Comparison of ENCODE assay signal across 17 cellular contexts in genomic region chr11:120120805-120121335, GRCh38. TPM values are rescaled to one million over a fixed set of nuclear protein-coding genes. Genes with fewer than 3 reads are reported as not detected.
A peak's percentile ranks its signal among the peaks of the same experiment; 100 is the strongest.
DNase-seq lines count a peak whose midpoint lies in the region; ATAC-seq and TF ChIP-seq lines count a peak whose summit lies in the region.
"Had no signal": no experiment of that assay in that cellular context is flagged by ENCODE, and none has a peak within 500 bp of the region (broad histone marks: within the 10 kb centered on the region; RNA-seq: fewer than 3 reads in every experiment).

No MANE protein-coding gene starts in this region.

- TF ChIP-seq CTCF in RWPE2 (IDR thresholded peaks at IDR 0.05; ENCODE audit: poor library complexity, severe bottlenecking), result no peak
- no peak for TF ChIP-seq CTCF in lower lobe of right lung (IDR thresholded peaks at IDR 0.05)
- no peak for TF ChIP-seq CTCF in suprapubic skin (IDR thresholded peaks at IDR 0.05)
- TF ChIP-seq CTCF in CD8-positive, alpha-beta T cell (IDR thresholded peaks at IDR 0.05), result no peak

- no peak overlapping the region for H3K4me3 Mint-ChIP-seq in CD8-positive, alpha-beta T cell
- H3K4me3 Mint-ChIP-seq: H9 had no signal

- H3K36me3 Mint-ChIP-seq in CD8-positive, alpha-beta T cell, result no peaks in the 10 kb centered on the region

- in situ Hi-C loops in KBM-7 (cut with MboI; ENCODE audit: low pct_unique_long_range_greater_than_20kb, low sequenced_read_pairs), result loop anchor here (25.0 kb wide), 1 partner anchor 634 kb away; no protein-coding TSS in a partner anchor

- no peaks in the 10 kb centered on the region for H3K27me3 ChIP-seq in RWPE2 (ENCODE audit: insufficient read depth, poor library complexity, severe bottlenecking)
- no peaks in the 10 kb centered on the region for H3K27me3 ChIP-seq in lower lobe of right lung (ENCODE audit: low read depth)
- H3K27me3 ChIP-seq in suprapubic skin, result no peaks in the 10 kb centered on the region
- no peaks in the 10 kb centered on the region for H3K27me3 ChIP-seq in CD8-positive, alpha-beta T cell (ENCODE audit: insufficient read depth, low read length)
- H3K27me3 ChIP-seq: BE2C, Peyer's patch had no signal

- H3K27ac ChIP-seq in RWPE2 (ENCODE audit: poor library complexity, severe bottlenecking) (peak overlapping the region; percentile 73), lower lobe of right lung (peak overlapping the region; percentile 60), suprapubic skin (peak overlapping the region; percentile 89)
- H3K27ac ChIP-seq in CD8-positive, alpha-beta T cell (ENCODE audit: low read depth, low read length), result no peak overlapping the region
- H3K27ac ChIP-seq: Peyer's patch had no signal

- no peak for TF ChIP-seq EP300 in suprapubic skin (IDR thresholded peaks at IDR 0.05)

- H3K9me3 ChIP-seq in RWPE2 (ENCODE audit: severe bottlenecking), result no peaks in the 10 kb centered on the region
- H3K9me3 ChIP-seq in lower lobe of right lung, result no peaks in the 10 kb centered on the region
- no peaks in the 10 kb centered on the region for H3K9me3 ChIP-seq in suprapubic skin
- H3K9me3 ChIP-seq in CD8-positive, alpha-beta T cell (ENCODE audit: low read length), result no peaks in the 10 kb centered on the region
- H3K9me3 ChIP-seq: BE2C, Peyer's patch had no signal

- 34% methylated on average over 8 of the region's 8 CpGs for WGBS in suprapubic skin

- CTCF ChIA-PET in CD8-positive, alpha-beta T cell (lab: Charles Lee), result no interaction called here

- H3K4me3 ChIP-seq in RWPE2 (ENCODE audit: severe bottlenecking) (no peak overlapping the region), lower lobe of right lung (no peak overlapping the region), suprapubic skin (no peak overlapping the region)
- no peak overlapping the region for H3K4me3 ChIP-seq in CD8-positive, alpha-beta T cell (ENCODE audit: low read depth, low read length)
- H3K4me3 ChIP-seq: Peyer's patch had no signal

- DNase-seq in HT-29 (ENCODE audit: low spot score) (peak; percentile 87), RWPE2 (ENCODE audit: low spot score) (no peak), lower lobe of right lung (no peak), suprapubic skin (ENCODE audit: low spot score in 2 of 2) (no peak), KBM-7 (no peak), HPDE6-E6E7 (ENCODE audit: extremely low spot score) (no peak), midbrain (lab: John Stamatoyannopoulos, UW) (no peak)
- no peak for DNase-seq in CD8-positive, alpha-beta T cell
- DNase-seq: BE2C, EL, H9, NCI-H1436 treated with DMSO at 0.1 percent for 48 hours, NCI-H82, Peyer's patch, SIG-M5 had no signal

- no peak for TF ChIP-seq POLR2A in suprapubic skin (IDR thresholded peaks at IDR 0.05)

- ATAC-seq in RWPE2 (ENCODE audit: low read depth) (no peak), lower lobe of right lung (no peak)
- ATAC-seq in CD8-positive, alpha-beta T cell, result no peak

- H3K4me1 ChIP-seq in RWPE2 (ENCODE audit: insufficient read depth, poor library complexity, severe bottlenecking) (peaks cover 36% of the 10 kb centered on the region), lower lobe of right lung (no peaks in the 10 kb centered on the region), suprapubic skin (peaks cover 65% of the 10 kb centered on the region)
- no peaks in the 10 kb centered on the region for H3K4me1 ChIP-seq in CD8-positive, alpha-beta T cell (ENCODE audit: insufficient read depth, low read length)
- H3K4me1 ChIP-seq: Peyer's patch had no signal

- no peak overlapping the region for H3K27ac Mint-ChIP-seq in CD8-positive, alpha-beta T cell

- H3K27me3 Mint-ChIP-seq in CD8-positive, alpha-beta T cell (ENCODE audit: low read depth), result no peaks in the 10 kb centered on the region

- no peaks in the 10 kb centered on the region for H3K4me1 Mint-ChIP-seq in CD8-positive, alpha-beta T cell (ENCODE audit: low read depth)

- intact Hi-C loops in lower lobe of right lung (cut with DNase I), result no loop called here
- intact Hi-C loops in CD8-positive, alpha-beta T cell (cut with DNase I, micrococcal nuclease), result no loop called here

- no peaks in the 10 kb centered on the region for H3K9me3 Mint-ChIP-seq in CD8-positive, alpha-beta T cell

- H3K36me3 ChIP-seq in RWPE2 (ENCODE audit: low read depth) (peaks cover 95% of the 10 kb centered on the region), lower lobe of right lung (no peaks in the 10 kb centered on the region), suprapubic skin (peaks cover 55% of the 10 kb centered on the region)
- H3K36me3 ChIP-seq in CD8-positive, alpha-beta T cell (ENCODE audit: insufficient read depth, low read length), result no peaks in the 10 kb centered on the region
- H3K36me3 ChIP-seq: BE2C, Peyer's patch had no signal

- POLR2A ChIA-PET in CD8-positive, alpha-beta T cell (lab: Charles Lee), result no interaction called here

RNA-seq across cellular contexts. Expression of gene TRIM29, which starts 17.0 kb away (rescaled TPM):
- 172 and 226 TPM in 2 replicates for total RNA-seq in HT-29 (2014; rRNA removed; shearing (Covaris generic))
- total RNA-seq in lower lobe of right lung (8.3 TPM), suprapubic skin (1,000 to 10,000 TPM; 1,248 to 1,527 (median 1,455) TPM)
- not detected for total RNA-seq in CD8-positive, alpha-beta T cell
- total RNA-seq: H9, HT1080, NCI-H460 had no signal

Comparison
In these comparisons a context has a peak if more than half of its experiments do, and no peak if none do; other contexts are left out.
1. RNA of gene TRIM29, which starts 17.0 kb away (total RNA-seq): 1,248 to 1,527 TPM in suprapubic skin and 172 to 226 TPM in HT-29; 8.3 TPM in lower lobe of right lung (single experiment) and not detected in CD8-positive, alpha-beta T cell; every median in the first group is over 10 times any median in the second.